In the genomic region with DNA sequence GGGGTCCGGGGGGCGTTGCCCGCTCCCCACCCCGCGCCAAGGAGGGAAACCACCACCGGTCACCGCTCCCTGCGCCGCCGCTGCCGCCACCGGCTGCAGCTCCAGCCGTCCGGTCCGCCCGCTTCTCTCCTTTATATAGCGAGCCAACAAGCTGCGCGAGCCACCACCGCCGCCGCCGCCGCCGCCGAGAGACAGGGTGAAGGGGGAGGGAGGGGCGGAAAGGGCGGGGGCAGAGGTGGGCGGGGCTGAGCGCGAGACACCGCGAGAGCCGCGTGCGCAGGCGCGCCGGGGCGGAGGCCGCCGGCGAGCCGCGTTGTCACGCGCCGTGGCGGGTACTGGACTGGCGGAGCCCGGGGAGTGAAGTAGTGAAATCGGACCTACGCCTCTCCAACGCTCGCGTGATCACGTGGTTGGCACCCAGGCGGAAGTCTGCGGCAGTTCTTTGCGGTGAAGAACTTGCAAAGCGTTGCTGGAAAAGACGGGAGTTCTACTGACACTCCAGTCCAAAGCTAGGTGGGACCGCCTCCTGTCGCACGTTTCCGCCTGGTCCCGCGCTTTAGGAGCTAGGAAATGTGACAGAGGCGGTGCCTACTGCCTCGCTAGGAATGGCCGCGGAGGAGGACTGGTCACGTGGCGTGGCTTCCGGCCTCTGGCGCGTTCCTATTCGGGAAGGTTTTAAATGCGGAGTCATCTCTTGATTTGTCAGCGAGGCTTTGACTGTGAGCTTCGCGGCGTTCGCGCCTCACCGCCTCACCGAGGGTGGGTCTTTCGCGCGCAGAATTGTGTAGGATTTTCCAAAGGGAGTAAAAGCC, we compare ENCODE assay signal across 8 cellular contexts. TPM values are rescaled to one million over a fixed set of nuclear protein-coding genes. Genes with fewer than 3 reads are reported as not detected.
DNase-seq lines count a peak whose midpoint lies in the region; ATAC-seq lines count a peak whose summit lies in the region.

A gene (minus strand): TSS at position 193 of the 812 bp plus-strand sequence. CDS start 441 bp downstream, outside the sequence.

- no peaks in the 10 kb centered on the region for H3K27me3 Mint-ChIP-seq in effector memory CD8-positive, alpha-beta T cell

- H3K4me3 Mint-ChIP-seq in effector memory CD8-positive, alpha-beta T cell, result peak within 1 kb of the TSS; percentile 99

- DNase-seq in COLO668 (lab: John Stamatoyannopoulos, UW; ENCODE audit: unreplicated experiment) (peak; percentile 99), HT1080 (ENCODE audit: low read depth) (peak; percentile 93), NOMO-1 treated with DMSO at 0.1 percent for 48 hours (lab: John Stamatoyannopoulos, UW; ENCODE audit: unreplicated experiment) (peak; percentile 96), medulla oblongata (ENCODE audit: extremely low spot score) (peak; percentile 97)
- DNase-seq in activated CD8-positive, alpha-beta memory T cell treated with anti-CD3 and anti-CD28 coated beads for 4 hours (ENCODE audit: low read depth in 2 of 2), result peak; percentile 84 to 86
- DNase-seq in effector memory CD8-positive, alpha-beta T cell, result peak; percentile 92 to 93 (median 92)
- DNase-seq in stimulated activated CD8-positive, alpha-beta memory T cell treated with anti-CD3 and anti-CD28 coated beads, Interleukin-12 subunit alpha, Interleukin-12 subunit beta, amount 100 ng/mL, for 1 hour (ENCODE audit: low read depth), result peak; percentile 91

- ATAC-seq in GM21360 (IDR thresholded peaks at IDR 0.05; ENCODE audit: unreplicated experiment), result peak; percentile 69
- ATAC-seq in effector memory CD8-positive, alpha-beta T cell (replicated peaks), result peak; percentile 69

- peaks cover 13 to 20% of the 10 kb centered on the region in 2 donors for H3K4me1 Mint-ChIP-seq in effector memory CD8-positive, alpha-beta T cell (ENCODE audit: low read depth in 2 of 2)

- peaks cover 0 to 2% of the 10 kb centered on the region in 2 donors for H3K9me3 Mint-ChIP-seq in effector memory CD8-positive, alpha-beta T cell

- peak within 1 kb of the TSS; percentile 98 to 100 for H3K27ac Mint-ChIP-seq in effector memory CD8-positive, alpha-beta T cell

- peaks cover 45% of the 10 kb centered on the region for H3K36me3 Mint-ChIP-seq in effector memory CD8-positive, alpha-beta T cell (ENCODE audit: insufficient read depth)

RNA-seq across cellular contexts. Expression of the gene that starts here (rescaled TPM):
- 23.8 and 28.1 TPM in 2 replicates for total RNA-seq in HT1080 (2014; rRNA removed; shearing (Covaris generic))
- 21.8 and 28.0 TPM in 2 replicates for polyA plus RNA-seq in HT1080 (2015; cell fraction: cytosol; rRNA removed)
- 25.7 and 29.9 TPM in 2 replicates for polyA plus RNA-seq in HT1080 (2015; cell fraction: nucleus; rRNA removed)

Comparison
In these comparisons a context has a peak if more than half of its experiments do, and no peak if none do; other contexts are left out.
1. Peak in every context shown above with its lines: DNase-seq and ATAC-seq.